In the genomic region with DNA sequence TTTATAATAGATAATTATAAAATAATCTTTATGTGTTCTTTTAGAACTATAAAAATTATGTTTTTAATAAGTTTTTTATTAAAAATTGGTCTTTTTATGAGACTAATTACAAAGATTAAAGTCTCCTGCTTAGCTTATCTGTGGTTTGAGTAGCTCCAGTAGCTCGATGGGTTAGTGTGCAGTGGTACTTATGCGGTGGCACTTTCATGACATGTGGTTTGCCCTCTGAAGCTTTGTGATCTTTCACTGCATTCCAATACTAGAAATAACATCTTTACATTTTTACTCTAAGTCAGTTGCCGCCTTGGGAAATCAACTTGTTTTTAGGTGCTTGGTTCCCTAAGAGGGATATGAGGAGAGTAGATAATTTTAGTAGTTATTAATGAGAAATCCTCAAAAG, we compare ENCODE assay signal across 17 cellular contexts.
A peak's percentile ranks its signal among the peaks of the same experiment; 100 is the strongest.
DNase-seq lines count a peak whose midpoint lies in the region; ATAC-seq and FAIRE-seq lines count a peak whose summit lies in the region.
"Had no signal": no experiment of that assay in that cellular context is flagged by ENCODE, and none has a peak within 500 bp of the region (broad histone marks: within the 10 kb centered on the region; RNA-seq: fewer than 3 reads in every experiment).

No MANE protein-coding gene starts in this region.

- no peak overlapping the region for H3K4me3 ChIP-seq in Jurkat, Clone E6-1 (ENCODE audit: low read length)
- H3K4me3 ChIP-seq: A549, BLaER1, GM23248, HAP-1, K562 had no signal

- DNase-seq in Jurkat, Clone E6-1 (ENCODE audit: low read depth, low spot score), result peak; percentile 90
- peak; percentile 13 for DNase-seq in SW480 (ENCODE audit: low spot score)
- no peak for DNase-seq in frontal cortex (ENCODE audit: low spot score in 2 of 2)
- no peak for DNase-seq in left colon
- no peak for DNase-seq in HUDEP-2 (lab: John Stamatoyannopoulos, UW; ENCODE audit: unreplicated experiment in 76 of 76)
- DNase-seq: CD4-positive, alpha-beta memory T cell; DMS153; DMS79 treated with DMSO at 0.1 percent for 48 hours; EL; GM23248 had no signal

- peak; percentile 84 for FAIRE-seq in frontal cortex (lab: Jason Lieb, UNC)
- FAIRE-seq: GM12891, GM19239, K562 had no signal

- ATAC-seq in left colon, result no peak
- ATAC-seq in HG03460 (IDR thresholded peaks at IDR 0.05; ENCODE audit: unreplicated experiment), result no peak
- ATAC-seq: A549, K562 had no signal

- intact Hi-C loops in left colon (cut with DNase I, micrococcal nuclease), result no loop called here

Comparison
In these comparisons a context has a peak if more than half of its experiments do, and no peak if none do; other contexts are left out.
1. DNase-seq: peak in Jurkat, Clone E6-1 (single experiment) and SW480 (single experiment); none in frontal cortex (0 of 2), left colon (0 of 2) and HUDEP-2 (0 of 76).